Comparison of ENCODE assay signal across 2 cellular contexts in genomic region chr10:95237376-95238170, GRCh38.
TF ChIP-seq lines count a peak whose summit lies in the region.

No MANE protein-coding gene starts in this region.

TF ChIP-seq in HepG2, 621 proteins besides CTCF, POLR2A, EP300 and RAD21:
- TF ChIP-seq THAP8 (CRISPR knock-in tag; IDR thresholded peaks at IDR 0.05; ENCODE audit: borderline replicate concordance): no peak
- no peak for TF ChIP-seq ZNF569 (CRISPR knock-in tag; IDR thresholded peaks at IDR 0.05; ENCODE audit: borderline replicate concordance)
- TF ChIP-seq ONECUT2 (CRISPR knock-in tag; IDR thresholded peaks at IDR 0.05): no peak
- TF ChIP-seq ZNF720 (CRISPR knock-in tag; IDR thresholded peaks at IDR 0.05): no peak
- no peak for TF ChIP-seq ZNF709 (CRISPR knock-in tag; IDR thresholded peaks at IDR 0.05)
- TF ChIP-seq IKZF1 (IDR thresholded peaks at IDR 0.05): no peak
- no peak for TF ChIP-seq ZZZ3 (CRISPR knock-in tag; IDR thresholded peaks at IDR 0.05; ENCODE audit: borderline replicate concordance)
- TF ChIP-seq HDAC1 (CRISPR knock-in tag; IDR thresholded peaks at IDR 0.05): no peak
- no peak for TF ChIP-seq ZNF788 (CRISPR knock-in tag; IDR thresholded peaks at IDR 0.05; ENCODE audit: borderline replicate concordance)
- no peak for TF ChIP-seq NR2F6 (IDR thresholded peaks at IDR 0.05)
- TF ChIP-seq NR2F6 (CRISPR knock-in tag; IDR thresholded peaks at IDR 0.05): no peak
- no peak for TF ChIP-seq PRDM10 (CRISPR knock-in tag; IDR thresholded peaks at IDR 0.05; ENCODE audit: low read depth)
- TF ChIP-seq TBP (CRISPR knock-in tag; IDR thresholded peaks at IDR 0.05): no peak
- no peak for TF ChIP-seq ZNF232 (CRISPR knock-in tag; IDR thresholded peaks at IDR 0.05; ENCODE audit: borderline replicate concordance)
- TF ChIP-seq ZNF780A (CRISPR knock-in tag; IDR thresholded peaks at IDR 0.05): no peak
- no peak for TF ChIP-seq MBD4 (IDR thresholded peaks at IDR 0.05; ENCODE audit: borderline replicate concordance, low read length)

TF ChIP-seq in endothelial cell of umbilical vein, 7 proteins besides CTCF, POLR2A, EP300 and RAD21:
- TF ChIP-seq MYC (IDR thresholded peaks at IDR 0.05; ENCODE audit: low read depth, low read length): no peak
- TF ChIP-seq GATA2 (IDR thresholded peaks at IDR 0.05; ENCODE audit: insufficient read depth, insufficient read length, low read depth, low read length): no peak
- no peak for TF ChIP-seq EZH2 (IDR thresholded peaks at IDR 0.05; ENCODE audit: borderline replicate concordance, low read depth, low read length, severe bottlenecking)
- no peak for TF ChIP-seq FOS (IDR thresholded peaks at IDR 0.05; ENCODE audit: borderline replicate concordance, insufficient read depth, low read length)
- TF ChIP-seq JUN (IDR thresholded peaks at IDR 0.05; ENCODE audit: borderline replicate concordance, insufficient read depth, insufficient read length, low read depth): no peak
- TF ChIP-seq POLR2AphosphoS5 (IDR thresholded peaks at IDR 0.05; ENCODE audit: insufficient read depth, low read depth, low read length): no peak
- TF ChIP-seq MAX (IDR thresholded peaks at IDR 0.05; ENCODE audit: insufficient read depth, insufficient read length): no peak
TF ChIP-seq in endothelial cell of umbilical vein: peak in this region for 0.
